ENCODE assay signal across 1 cellular context in the genomic region with DNA sequence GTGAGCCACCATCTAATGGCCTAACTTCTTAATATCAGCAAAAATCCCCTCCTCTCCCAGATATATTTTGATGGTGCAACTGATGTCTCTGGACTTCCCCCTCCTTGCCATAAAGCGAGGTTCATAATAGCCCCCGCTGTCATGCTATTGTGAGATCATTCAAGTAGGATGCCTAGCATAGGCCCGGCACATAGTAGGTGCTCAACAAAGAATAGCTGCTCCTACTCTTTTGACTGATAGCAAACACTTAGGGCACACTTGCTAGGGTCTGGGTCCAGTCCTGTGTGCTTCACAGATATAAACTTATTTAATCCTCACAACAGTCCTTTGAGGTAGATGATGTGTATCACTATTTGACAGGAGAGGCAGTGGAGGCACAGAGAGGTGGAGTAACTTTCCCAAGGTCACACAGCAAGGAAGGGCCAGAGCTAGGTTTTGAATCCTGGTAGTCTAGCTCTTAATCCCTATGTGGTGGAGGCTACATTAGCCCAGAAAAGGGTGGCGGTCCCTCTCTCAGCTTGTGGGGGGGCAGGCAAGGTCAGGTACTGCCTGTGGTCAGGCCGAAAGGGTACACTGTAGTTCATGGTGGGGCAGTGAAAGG.
A peak's percentile ranks its signal among the peaks of the same experiment; 100 is the strongest.
TF ChIP-seq lines count a peak whose summit lies in the region.

No MANE protein-coding gene starts in this region.

TF ChIP-seq in GM12878, 131 proteins besides CTCF, POLR2A, EP300 and RAD21 (continued from another document):
- TF ChIP-seq USF2 (IDR thresholded peaks at IDR 0.05; ENCODE audit: borderline replicate concordance, low read depth, low read length) (no peak), DPF2 (IDR thresholded peaks at IDR 0.05) (peak; percentile 37; the same call in 1 of the 2 replicates), SMARCA5 (IDR thresholded peaks at IDR 0.05) (0 out of 2 replicates have a peak, but pooled peaks have one; percentile 33)
